Comparison of ENCODE assay signal across 8 cellular contexts in the genomic region with DNA sequence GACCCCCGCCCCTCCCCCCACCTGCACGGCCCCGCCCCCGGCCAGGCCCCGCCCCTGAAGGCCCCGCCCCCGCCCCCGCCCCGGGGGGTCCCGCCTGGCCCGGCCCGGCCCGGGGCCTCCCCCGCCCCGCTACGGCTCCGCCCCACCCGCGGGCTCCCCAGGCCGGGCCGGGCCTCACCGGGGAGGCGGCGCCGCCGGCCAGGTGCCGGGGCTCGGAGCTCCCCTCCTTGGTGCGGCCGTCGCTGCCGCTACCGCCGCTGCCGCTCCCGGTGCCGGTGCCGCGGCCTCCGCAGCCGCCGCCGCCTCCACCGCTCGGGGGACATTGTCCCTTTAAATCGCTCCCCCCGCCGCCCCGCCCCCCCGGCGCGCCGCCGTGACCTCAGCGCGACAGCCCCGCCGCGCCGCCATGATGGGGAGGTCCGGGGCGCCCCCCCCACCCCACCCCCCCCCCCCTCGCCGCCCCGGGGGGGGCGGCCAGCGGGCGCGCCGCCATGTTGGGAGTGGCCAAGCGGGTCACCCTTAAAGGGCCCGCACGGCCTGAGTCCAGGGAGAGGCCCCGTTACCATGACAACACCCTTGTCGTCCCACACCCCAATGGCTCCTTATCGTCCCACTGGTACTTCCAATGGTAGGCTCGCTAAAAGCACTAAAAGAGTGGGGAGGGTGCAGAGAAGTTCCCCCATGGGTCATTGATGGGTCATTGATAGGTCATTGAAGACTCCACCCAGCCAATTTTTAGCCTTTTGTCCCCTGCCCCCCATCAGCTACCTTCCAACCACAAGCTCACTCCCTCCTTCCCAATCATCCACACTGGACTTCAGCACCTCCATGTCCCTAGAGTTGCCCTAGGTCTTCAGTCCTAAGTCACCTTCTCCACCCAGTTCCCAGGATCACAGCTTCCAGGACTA. TPM values are rescaled to one million over a fixed set of nuclear protein-coding genes. Genes with fewer than 3 reads are reported as not detected.
DNase-seq lines count a peak whose midpoint lies in the region; ATAC-seq, FAIRE-seq and TF ChIP-seq lines count a peak whose summit lies in the region.

A gene with protein sequence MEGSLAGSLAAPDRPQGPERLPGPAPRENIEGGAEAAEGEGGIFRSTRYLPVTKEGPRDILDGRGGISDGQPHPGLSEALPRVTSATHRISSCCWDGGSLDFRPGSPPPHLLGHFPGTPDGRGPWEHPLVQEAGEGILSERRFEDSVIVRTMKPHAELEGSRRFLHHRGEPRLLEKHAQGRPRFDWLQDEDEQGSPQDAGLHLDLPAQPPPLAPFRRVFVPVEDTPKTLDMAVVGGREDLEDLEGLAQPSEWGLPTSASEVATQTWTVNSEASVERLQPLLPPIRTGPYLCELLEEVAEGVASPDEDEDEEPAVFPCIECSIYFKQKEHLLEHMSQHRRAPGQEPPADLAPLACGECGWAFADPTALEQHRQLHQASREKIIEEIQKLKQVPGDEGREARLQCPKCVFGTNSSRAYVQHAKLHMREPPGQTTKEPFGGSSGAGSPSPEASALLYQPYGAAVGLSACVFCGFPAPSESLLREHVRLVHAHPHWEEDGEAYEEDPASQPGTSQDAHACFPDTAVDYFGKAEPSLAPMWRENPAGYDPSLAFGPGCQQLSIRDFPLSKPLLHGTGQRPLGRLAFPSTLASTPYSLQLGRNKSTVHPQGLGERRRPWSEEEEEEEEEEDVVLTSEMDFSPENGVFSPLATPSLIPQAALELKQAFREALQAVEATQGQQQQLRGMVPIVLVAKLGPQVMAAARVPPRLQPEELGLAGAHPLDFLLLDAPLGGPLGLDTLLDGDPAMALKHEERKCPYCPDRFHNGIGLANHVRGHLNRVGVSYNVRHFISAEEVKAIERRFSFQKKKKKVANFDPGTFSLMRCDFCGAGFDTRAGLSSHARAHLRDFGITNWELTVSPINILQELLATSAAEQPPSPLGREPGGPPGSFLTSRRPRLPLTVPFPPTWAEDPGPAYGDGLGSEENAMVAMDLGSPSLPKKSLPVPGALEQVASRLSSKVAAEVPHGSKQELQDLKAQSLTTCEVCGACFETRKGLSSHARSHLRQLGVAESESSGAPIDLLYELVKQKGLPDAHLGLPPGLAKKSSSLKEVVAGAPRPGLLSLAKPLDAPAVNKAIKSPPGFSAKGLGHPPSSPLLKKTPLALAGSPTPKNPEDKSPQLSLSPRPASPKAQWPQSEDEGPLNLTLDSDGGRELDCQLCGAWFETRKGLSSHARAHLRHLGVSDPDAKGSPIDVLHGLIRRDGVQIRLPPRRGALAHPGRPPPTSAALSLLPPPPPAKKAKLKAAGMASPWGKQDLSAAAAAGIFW (N-terminal part only) (minus strand): TSS at position 337 of the 908 bp plus-strand sequence. CDS start 1,649 bp downstream, outside the sequence.

- H3K9me3 Mint-ChIP-seq in CD14-positive monocyte, result peaks cover 0 to 3% (median 2%) of the 10 kb centered on the region in 7 donors
- H3K9me3 Mint-ChIP-seq in dendritic cell treated with granulocyte-macrophage colony-stimulating factor and Interleukin-4, amounts not matched to agents 40 ng/mL and 50 ng/mL, for 4 days, result no peaks in the 10 kb centered on the region

- peak within 1 kb of the TSS; percentile 81 for H3K4me2 ChIP-seq in HepG2 (ENCODE audit: low read depth, low read length)

- intact Hi-C loops in CD14-positive monocyte (cut with micrococcal nuclease), result loop anchor here (1.0 to 2.0 kb wide), 3 partner anchors 18 to 31 kb away; a partner anchor contains a TSS
- intact Hi-C loops in dendritic cell treated with granulocyte-macrophage colony-stimulating factor and Interleukin-4, amounts not matched to agents 40 ng/mL and 50 ng/mL, for 4 days (cut with micrococcal nuclease), result loop anchor here (1.0 kb wide), 1 partner anchor 18 kb away; no protein-coding TSS in a partner anchor
- intact Hi-C loops in HepG2 (cut with micrococcal nuclease; ENCODE audit: unreplicated experiment), result no loop called here

- no TSS peak for BruUV-seq in HepG2 (replicated peaks; lab: Mats Ljungman, UMichigan)

- no peak within 1 kb of the TSS for H3K27ac ChIP-seq in HepG2 (ENCODE audit: extremely low read length, insufficient read depth, low read length)

- TF ChIP-seq EP300 in HepG2 (IDR thresholded peaks at IDR 0.05; ENCODE audit: low read depth in 2 of 2, low read length in 2 of 2) (no peak), HepG2 (CRISPR knock-in tag; IDR thresholded peaks at IDR 0.05; ENCODE audit: borderline replicate concordance) (no peak)

- H3K4me1 Mint-ChIP-seq in CD14-positive monocyte, result peaks cover 15% of the 10 kb centered on the region
- H3K4me1 Mint-ChIP-seq in dendritic cell treated with granulocyte-macrophage colony-stimulating factor and Interleukin-4, amounts not matched to agents 40 ng/mL and 50 ng/mL, for 4 days (ENCODE audit: low read depth), result peaks cover 16% of the 10 kb centered on the region

- H3K4me3 ChIP-seq in HepG2 (replicated peaks in 1 of 3; ENCODE audit: insufficient read depth in 1 of 3, low read depth in 2 of 3, low read length in 3 of 3), result peak within 1 kb of the TSS; percentile 62 to 82 (median 80)

- ATAC-seq in GM19452 (IDR thresholded peaks at IDR 0.05; ENCODE audit: unreplicated experiment) (peak; percentile 47), HepG2 (no peak), GM21528 (IDR thresholded peaks at IDR 0.05; ENCODE audit: low FRiP score, unreplicated experiment) (no peak)

- peaks cover 25 to 28% of the 10 kb centered on the region in 2 donors for H3K36me3 Mint-ChIP-seq in CD14-positive monocyte
- peaks cover 32% of the 10 kb centered on the region for H3K36me3 Mint-ChIP-seq in dendritic cell treated with granulocyte-macrophage colony-stimulating factor and Interleukin-4, amounts not matched to agents 40 ng/mL and 50 ng/mL, for 4 days (ENCODE audit: low read depth)

- no peaks in the 10 kb centered on the region for H3K79me2 ChIP-seq in HepG2 (ENCODE audit: insufficient read depth, low read length)

- no peaks in the 10 kb centered on the region for H4K20me1 ChIP-seq in HepG2 (ENCODE audit: insufficient read depth, low read length)

- TF ChIP-seq POLR2A in HepG2 (IDR thresholded peaks at IDR 0.05; ENCODE audit: insufficient read depth in 1 of 2, low read depth in 2 of 2, low read length in 2 of 2), result no peak

- no peak for TF ChIP-seq CTCF in CD14-positive monocyte (IDR thresholded peaks at IDR 0.05)
- no peak for TF ChIP-seq CTCF in HepG2 (CRISPR knock-in tag; IDR thresholded peaks at IDR 0.05)

- no peak for FAIRE-seq in HepG2 (lab: Jason Lieb, UNC)

- 22% methylated on average over 6 of the region's 77 CpGs for WGBS in HepG2 (ENCODE audit: low lambda C conversion rate)

- DNase-seq in CD14-positive monocyte (ENCODE audit: low spot score), result peak; percentile 68
- peak; percentile 37 to 59 for DNase-seq in NCI-H1930 (lab: John Stamatoyannopoulos, UW)
- peak; percentile 69 to 73 for DNase-seq in activated CD4-positive, alpha-beta T cell treated with anti-CD3 and anti-CD28 coated beads, Interleukin-2, amount 50 U/mL, for 24 hours (ENCODE audit: low read depth in 1 of 2, low spot score in 1 of 2)
- peak; percentile 35 for DNase-seq in HepG2 (ENCODE audit: low spot score)
- peak; percentile 84 to 89 for DNase-seq in stimulated activated CD4-positive, alpha-beta T cell treated with anti-CD3 and anti-CD28 coated beads, Interleukin-2, amount 100 ng/mL, for 24 hours

- peak within 1 kb of the TSS; percentile 84 to 94 (median 92) for H3K27ac Mint-ChIP-seq in CD14-positive monocyte
- peak within 1 kb of the TSS; percentile 74 for H3K27ac Mint-ChIP-seq in dendritic cell treated with granulocyte-macrophage colony-stimulating factor and Interleukin-4, amounts not matched to agents 40 ng/mL and 50 ng/mL, for 4 days

- peak within 1 kb of the TSS; percentile 69 for H3K9ac ChIP-seq in HepG2 (ENCODE audit: insufficient read depth, low read depth, low read length)

- in situ Hi-C loops in HepG2 (cut with HindIII; ENCODE audit: extremely low pct_ligation_motif_present, low pct_unique_long_range_greater_than_20kb), result no loop called here

- no peaks in the 10 kb centered on the region for H3K9me3 ChIP-seq in HepG2 (ENCODE audit: low read length)

- no peaks in the 10 kb centered on the region for H3K27me3 ChIP-seq in HepG2 (ENCODE audit: control insufficient read depth in 1 of 2, insufficient read depth in 2 of 2, low read length in 2 of 2)

- CTCF ChIA-PET in HepG2 (lab: Yijun Ruan, JAX; ENCODE audit: low intra/inter-chr PET ratio, low total read pairs), result no interaction called here

- peaks cover 0 to 5% (median 0%) of the 10 kb centered on the region in 3 donors for H3K27me3 Mint-ChIP-seq in CD14-positive monocyte (ENCODE audit: low read depth in 3 of 3)
- no peaks in the 10 kb centered on the region for H3K27me3 Mint-ChIP-seq in dendritic cell treated with granulocyte-macrophage colony-stimulating factor and Interleukin-4, amounts not matched to agents 40 ng/mL and 50 ng/mL, for 4 days

- peak within 1 kb of the TSS; percentile 52 for H2AFZ ChIP-seq in HepG2 (ENCODE audit: low read length)

- no peaks in the 10 kb centered on the region for H3K36me3 ChIP-seq in HepG2 (replicated peaks in 1 of 2; ENCODE audit: control insufficient read depth in 1 of 2, insufficient read depth in 2 of 2, low read length in 2 of 2)

- POLR2A ChIA-PET in HepG2 (lab: Yijun Ruan, JAX), result no interaction called here

- peak within 1 kb of the TSS; percentile 73 to 79 for H3K4me3 Mint-ChIP-seq in CD14-positive monocyte
- peak within 1 kb of the TSS; percentile 63 for H3K4me3 Mint-ChIP-seq in dendritic cell treated with granulocyte-macrophage colony-stimulating factor and Interleukin-4, amounts not matched to agents 40 ng/mL and 50 ng/mL, for 4 days

- H3K4me1 ChIP-seq in HepG2 (ENCODE audit: insufficient read depth, low read length), result peaks cover 37% of the 10 kb centered on the region

- no peak for TF ChIP-seq RAD21 in HepG2 (CRISPR knock-in tag; IDR thresholded peaks at IDR 0.05)

RNA-seq across cellular contexts. Expression of the gene that starts here (rescaled TPM):
- under 1 TPM; 0.47 to 0.51 TPM for polyA plus RNA-seq in CD14-positive monocyte
- total RNA-seq in HepG2 (2016; rRNA removed; fragmentation: Illumina TruSeq; extraction: Trizol), result 4.7 and 5.1 TPM in 2 replicates
- total RNA-seq in HepG2 (2016; cell fraction: cytosol; rRNA removed; fragmentation: Illumina TruSeq; extraction: Trizol; ENCODE audit: low read depth), result 1.7 TPM in 2 replicates
- total RNA-seq in HepG2 (2016; cell fraction: insoluble cytoplasmic fraction; rRNA removed; fragmentation: Illumina TruSeq; extraction: Trizol), result 4.4 and 4.5 TPM in 2 replicates
- total RNA-seq in HepG2 (2016; cell fraction: membrane; rRNA removed; fragmentation: Illumina TruSeq; extraction: Trizol), result 5.9 TPM in 2 replicates
- 4.9 and 5.5 TPM in 2 replicates for total RNA-seq in HepG2 (2016; cell fraction: nucleus; rRNA removed; fragmentation: Illumina TruSeq; extraction: Trizol)
- polyA plus RNA-seq in HepG2 (2011; rRNA removed), result 4.8 and 6.3 TPM in 2 replicates
- polyA plus RNA-seq in HepG2 (2011; cell fraction: cytosol; rRNA removed), result 3.3 and 4.8 TPM in 2 replicates
- 17.3 and 17.8 TPM in 2 replicates for polyA plus RNA-seq in HepG2 (2011; cell fraction: nucleus; rRNA removed)
- 7.0 and 7.1 TPM in 2 replicates for polyA plus RNA-seq in HepG2 (2012)
- 3.1 and 3.8 TPM in 2 replicates for polyA plus RNA-seq in HepG2 (2016; cell fraction: cytosol; fragmentation: Illumina TruSeq; extraction: Trizol; ENCODE audit: low read depth)
- 11.7 and 16.9 TPM in 2 replicates for polyA plus RNA-seq in HepG2 (2016; cell fraction: insoluble cytoplasmic fraction; fragmentation: Illumina TruSeq; extraction: Trizol; ENCODE audit: low read depth)
- 9.4 and 11.9 TPM in 2 replicates for polyA plus RNA-seq in HepG2 (2016; cell fraction: membrane; fragmentation: Illumina TruSeq; extraction: Trizol; ENCODE audit: low read depth)
- 23.3 and 23.4 TPM in 2 replicates for polyA plus RNA-seq in HepG2 (2016; cell fraction: nucleus; fragmentation: Illumina TruSeq; extraction: Trizol; ENCODE audit: insufficient read depth, low read depth)
- polyA minus RNA-seq in HepG2 (2011; rRNA and poly(A)+ RNA removed; ENCODE audit: low replicate concordance), result 5.2 and 6.7 TPM in 2 replicates
- 4.1 and 4.7 TPM in 2 replicates for polyA minus RNA-seq in HepG2 (2011; cell fraction: cytosol; rRNA and poly(A)+ RNA removed)
- polyA minus RNA-seq in HepG2 (2011; cell fraction: nucleus; rRNA and poly(A)+ RNA removed), result 7.0 and 7.5 TPM in 2 replicates

Comparison
In these comparisons a context has a peak if more than half of its experiments do, and no peak if none do; other contexts are left out.
1. Peak in DNase-seq in CD14-positive monocyte; RNA of the gene not detected or under 1 TPM.
2. DNase-seq: peak in every context shown above with its lines; median percentile 86 in stimulated activated CD4-positive, alpha-beta T cell treated with anti-CD3 and anti-CD28 coated beads, Interleukin-2, amount 100 ng/mL, for 24 hours; 71 in activated CD4-positive, alpha-beta T cell treated with anti-CD3 and anti-CD28 coated beads, Interleukin-2, amount 50 U/mL, for 24 hours; 68 in CD14-positive monocyte; 48 in NCI-H1930; 35 in HepG2.